ENCODE assay signal across 1 cellular context in genomic region chr17:68326681-68327080, GRCh38.
TF ChIP-seq lines count a peak whose summit lies in the region.

No MANE protein-coding gene starts in this region.

TF ChIP-seq in IMR-90, 13 proteins besides CTCF, POLR2A, EP300 and RAD21:
- TF ChIP-seq CHD1 (IDR thresholded peaks at IDR 0.05; ENCODE audit: low read depth, low read length) (no peak), MAFK (IDR thresholded peaks at IDR 0.05; ENCODE audit: low read depth, low read length) (no peak), ELK1 (IDR thresholded peaks at IDR 0.05; ENCODE audit: borderline replicate concordance, low read depth, low read length) (no peak), NFE2L2 (IDR thresholded peaks at IDR 0.05; ENCODE audit: low read depth, low read length) (no peak), BHLHE40 (IDR thresholded peaks at IDR 0.05; ENCODE audit: low read depth, low read length) (no peak), FOS (IDR thresholded peaks at IDR 0.05; ENCODE audit: low read depth, low read length) (no peak), RFX5 (IDR thresholded peaks at IDR 0.05; ENCODE audit: low read depth, low read length) (no peak), MAZ (IDR thresholded peaks at IDR 0.05; ENCODE audit: borderline replicate concordance, low read depth, low read length) (no peak), USF2 (IDR thresholded peaks at IDR 0.05; ENCODE audit: low read depth, low read length) (no peak), SMC3 (IDR thresholded peaks at IDR 0.05; ENCODE audit: low read depth, low read length) (no peak)
